Comparison of ENCODE assay signal across 12 cellular contexts in genomic region chr13:42996584-42996983, GRCh38. TPM values are rescaled to one million over a fixed set of nuclear protein-coding genes. Genes with fewer than 3 reads are reported as not detected.
DNase-seq lines count a peak whose midpoint lies in the region; ATAC-seq and TF ChIP-seq lines count a peak whose summit lies in the region.
"Had no signal": no experiment of that assay in that cellular context is flagged by ENCODE, and none has a peak within 500 bp of the region (broad histone marks: within the 10 kb centered on the region; RNA-seq: fewer than 3 reads in every experiment).

No MANE protein-coding gene starts in this region.

- peak; percentile 46 to 59 for ATAC-seq in activated naive CD4-positive, alpha-beta T cell treated with anti-CD3 and anti-CD28 coated beads, Interleukin-2, amount 50 U/mL, for 72 hours
- peak; percentile 56 for ATAC-seq in stimulated activated naive CD8-positive, alpha-beta T cell treated with anti-CD3 and anti-CD28 coated beads, Interleukin-15, amount 100 ng/mL, for 72 hours
- no peak for ATAC-seq in HG03095 (IDR thresholded peaks at IDR 0.05; ENCODE audit: unreplicated experiment)

- H3K4me1 ChIP-seq in Karpas-422 (ENCODE audit: low read length), result peaks cover 20% of the 10 kb centered on the region
- H3K4me1 ChIP-seq: parathyroid adenoma had no signal

- peaks cover 5 to 6% of the 10 kb centered on the region in 2 donors for H3K36me3 Mint-ChIP-seq in activated naive CD4-positive, alpha-beta T cell treated with anti-CD3 and anti-CD28 coated beads, Interleukin-2, amount 50 U/mL, for 72 hours
- H3K36me3 Mint-ChIP-seq in nephron progenitor cell (ENCODE audit: low read depth), result no peaks in the 10 kb centered on the region

- H3K9me3 ChIP-seq in Karpas-422 (ENCODE audit: low read length), result no peaks in the 10 kb centered on the region
- H3K9me3 ChIP-seq: adrenal gland had no signal

- H3K27ac ChIP-seq in Karpas-422 (ENCODE audit: low read length), result no peak overlapping the region
- H3K27ac ChIP-seq: adrenal gland, parathyroid adenoma had no signal

- DNase-seq in activated naive CD4-positive, alpha-beta T cell treated with anti-CD3 and anti-CD28 coated beads, Interleukin-2, amount 50 U/mL, for 72 hours (ENCODE audit: low spot score in 2 of 2), result no peak
- DNase-seq in activated naive CD4-positive, alpha-beta T cell treated with Interleukin-2 at 50 U/mL for 16 hours, result no peak
- DNase-seq in RKO (ENCODE audit: low spot score) (peak; percentile 77), epithelial cell of esophagus (ENCODE audit: low read depth) (peak; percentile 95), Karpas-422 (no peak), nephron progenitor cell (no peak)
- peak in 1 of 2 donors; percentile 23 for DNase-seq in stimulated activated naive CD8-positive, alpha-beta T cell treated with anti-CD3 and anti-CD28 coated beads, Interleukin-15, amount 100 ng/mL, for 72 hours
- DNase-seq: adrenal gland, hippocampal formation, NCI-H1417 had no signal

- no peak overlapping the region for H3K9ac ChIP-seq in Karpas-422 (ENCODE audit: low read length)
- H3K9ac ChIP-seq: parathyroid adenoma had no signal

- no peaks in the 10 kb centered on the region for H3K79me2 ChIP-seq in Karpas-422 (ENCODE audit: low read length)
- H3K79me2 ChIP-seq: parathyroid adenoma had no signal

- H2AFZ ChIP-seq in Karpas-422 (ENCODE audit: low read length), result no peak overlapping the region
- H2AFZ ChIP-seq: parathyroid adenoma had no signal

- H3K27me3 Mint-ChIP-seq in stimulated activated naive CD8-positive, alpha-beta T cell treated with anti-CD3 and anti-CD28 coated beads, Interleukin-15, amount 100 ng/mL, for 72 hours, result no peaks in the 10 kb centered on the region
- H3K27me3 Mint-ChIP-seq in nephron progenitor cell (ENCODE audit: low read depth, poor library complexity), result peaks cover 25% of the 10 kb centered on the region

- no peak overlapping the region for H3K4me2 ChIP-seq in Karpas-422 (ENCODE audit: low read depth, low read length, poor library complexity, severe bottlenecking)

- H3K4me1 Mint-ChIP-seq in stimulated activated naive CD8-positive, alpha-beta T cell treated with anti-CD3 and anti-CD28 coated beads, Interleukin-15, amount 100 ng/mL, for 72 hours, result peaks cover 60% of the 10 kb centered on the region
- H3K4me1 Mint-ChIP-seq in nephron progenitor cell, result peaks cover 14% of the 10 kb centered on the region

- no peaks in the 10 kb centered on the region for H3K36me3 ChIP-seq in Karpas-422 (ENCODE audit: insufficient read depth, low read length)
- H3K36me3 ChIP-seq: adrenal gland had no signal

- H3K4me3 ChIP-seq in epithelial cell of esophagus (ENCODE audit: low read length), result no peak overlapping the region
- H3K4me3 ChIP-seq in Karpas-422 (ENCODE audit: low read length), result no peak overlapping the region
- H3K4me3 ChIP-seq: adrenal gland had no signal

- no peaks in the 10 kb centered on the region for H3K27me3 ChIP-seq in Karpas-422 (ENCODE audit: low read length)
- H3K27me3 ChIP-seq: adrenal gland had no signal

- H3K9me3 Mint-ChIP-seq in activated naive CD4-positive, alpha-beta T cell treated with anti-CD3 and anti-CD28 coated beads, Interleukin-2, amount 50 U/mL, for 72 hours, result no peaks in the 10 kb centered on the region
- H3K9me3 Mint-ChIP-seq in stimulated activated naive CD8-positive, alpha-beta T cell treated with anti-CD3 and anti-CD28 coated beads, Interleukin-15, amount 100 ng/mL, for 72 hours, result no peaks in the 10 kb centered on the region
- H3K9me3 Mint-ChIP-seq in nephron progenitor cell, result no peaks in the 10 kb centered on the region

- no peaks in the 10 kb centered on the region for H4K20me1 ChIP-seq in Karpas-422 (ENCODE audit: insufficient read depth, low read depth, low read length)

- TF ChIP-seq CTCF in epithelial cell of esophagus (IDR thresholded peaks at IDR 0.05; ENCODE audit: insufficient read depth, low read depth, low read length, missing control alignments) (no peak), nephron progenitor cell (IDR thresholded peaks at IDR 0.05) (no peak)

- H3K27ac Mint-ChIP-seq in activated naive CD4-positive, alpha-beta T cell treated with anti-CD3 and anti-CD28 coated beads, Interleukin-2, amount 50 U/mL, for 72 hours, result peak overlapping the region; percentile 51 to 81
- H3K27ac Mint-ChIP-seq in stimulated activated naive CD8-positive, alpha-beta T cell treated with anti-CD3 and anti-CD28 coated beads, Interleukin-15, amount 100 ng/mL, for 72 hours, result peak overlapping the region; percentile 71 to 94
- H3K27ac Mint-ChIP-seq in nephron progenitor cell, result no peak overlapping the region

- no peaks in the 10 kb centered on the region; the same call in 1 of the 2 replicates for H3K9me2 ChIP-seq in Karpas-422 (replicated peaks; ENCODE audit: insufficient read depth, low read length)

- peak overlapping the region in 1 of 2 donors; percentile 60 for H3K4me3 Mint-ChIP-seq in stimulated activated naive CD8-positive, alpha-beta T cell treated with anti-CD3 and anti-CD28 coated beads, Interleukin-15, amount 100 ng/mL, for 72 hours
- no peak overlapping the region for H3K4me3 Mint-ChIP-seq in nephron progenitor cell

RNA-seq across cellular contexts. Expression of gene EPSTI1, which starts 4.5 kb away (rescaled TPM):
- 10 to 100 TPM; 12.7 to 18.7 TPM for total RNA-seq in activated naive CD4-positive, alpha-beta T cell treated with anti-CD3 and anti-CD28 coated beads, Interleukin-2, amount 50 U/mL, for 72 hours
- 11.4 and 15.0 TPM in 2 replicates for total RNA-seq in Karpas-422 (2014; rRNA removed; shearing (Covaris generic); ENCODE audit: low replicate concordance)

RNA-seq across cellular contexts. Expression of gene DNAJC15, which starts 26.8 kb away (rescaled TPM):
- total RNA-seq in activated naive CD4-positive, alpha-beta T cell treated with anti-CD3 and anti-CD28 coated beads, Interleukin-2, amount 50 U/mL, for 72 hours, result 10 to 100 TPM in 1 of 2 donors, 1 to 10 TPM in 1; 5.4 to 15.7 TPM
- total RNA-seq in Karpas-422 (2014; rRNA removed; shearing (Covaris generic); ENCODE audit: low replicate concordance), result 77.1 and 79.8 TPM in 2 replicates

Comparison
In these comparisons a context has a peak if more than half of its experiments do, and no peak if none do; other contexts are left out.
1. DNase-seq: peak in RKO (single experiment) and epithelial cell of esophagus (single experiment); none in activated naive CD4-positive, alpha-beta T cell treated with anti-CD3 and anti-CD28 coated beads, Interleukin-2, amount 50 U/mL, for 72 hours (0 of 2), activated naive CD4-positive, alpha-beta T cell treated with Interleukin-2 at 50 U/mL for 16 hours (single experiment), Karpas-422 (single experiment) and nephron progenitor cell (single experiment).